1 cellular context compared by ENCODE assay signal in genomic region chr18:22184573-22184972, GRCh38.
TF ChIP-seq lines count a peak whose summit lies in the region.

No MANE protein-coding gene starts in this region.

TF ChIP-seq in HEK293, 187 proteins besides CTCF, POLR2A, EP300 and RAD21 (continued from another document):
- TF ChIP-seq ZXDB (tag by site-specific recombination; IDR thresholded peaks at IDR 0.05) = peak; percentile 47; the same call in 1 of the 2 replicates
- 0 out of 2 replicates have a peak, but pooled peaks have one; percentile 43 for TF ChIP-seq ZNF558 (tag by site-specific recombination; IDR thresholded peaks at IDR 0.05)
- TF ChIP-seq ZSCAN23 (tag by site-specific recombination; IDR thresholded peaks at IDR 0.05) = peak; percentile 71; the same call in 1 of the 2 replicates
- TF ChIP-seq ZNF580 (tag by site-specific recombination; IDR thresholded peaks at IDR 0.05) = peak; percentile 97
- TF ChIP-seq KLF7 (tag by site-specific recombination; IDR thresholded peaks at IDR 0.05; ENCODE audit: borderline replicate concordance) = 0 out of 2 replicates have a peak, but pooled peaks have one; percentile 21
- peak; percentile 30; the same call in 1 of the 2 replicates for TF ChIP-seq ZBTB17 (tag by site-specific recombination; IDR thresholded peaks at IDR 0.05)
- TF ChIP-seq ZNF639 (tag by site-specific recombination; IDR thresholded peaks at IDR 0.05) = 0 out of 2 replicates have a peak, but pooled peaks have one; percentile 16
- TF ChIP-seq ZNF660 (tag by site-specific recombination; IDR thresholded peaks at IDR 0.05) = 0 out of 2 replicates have a peak, but pooled peaks have one; percentile 47
- TF ChIP-seq PRDM4 (tag by site-specific recombination; IDR thresholded peaks at IDR 0.05) = peak; percentile 44
- TF ChIP-seq KLF9 (tag by site-specific recombination; IDR thresholded peaks at IDR 0.05; ENCODE audit: low read depth) = peak; percentile 32; the same call in 1 of the 2 replicates
- TF ChIP-seq KLF16 (tag by site-specific recombination; IDR thresholded peaks at IDR 0.05) = peak; percentile 40; the same call in 1 of the 2 replicates
- TF ChIP-seq IKZF3 (tag by site-specific recombination; IDR thresholded peaks at IDR 0.05) = peak; percentile 41; the same call in 1 of the 2 replicates
- TF ChIP-seq KLF17 (tag by site-specific recombination; IDR thresholded peaks at IDR 0.05) = 0 out of 2 replicates have a peak, but pooled peaks have one; percentile 62
- 0 out of 2 replicates have a peak, but pooled peaks have one; percentile 15 for TF ChIP-seq ZNF398 (tag by site-specific recombination; IDR thresholded peaks at IDR 0.05)
- TF ChIP-seq WT1 (tag by site-specific recombination; IDR thresholded peaks at IDR 0.05) = peak; percentile 83
- peak; percentile 90 for TF ChIP-seq PRDM10 (tag by site-specific recombination; IDR thresholded peaks at IDR 0.05)
- TF ChIP-seq ZNF692 (tag by site-specific recombination; IDR thresholded peaks at IDR 0.05) = peak; percentile 48; the same call in 1 of the 2 replicates
- TF ChIP-seq PRDM6 (tag by site-specific recombination; IDR thresholded peaks at IDR 0.05) = peak; percentile 51; the same call in 1 of the 2 replicates
- TF ChIP-seq ZNF362 (tag by site-specific recombination; IDR thresholded peaks at IDR 0.05) = 0 out of 2 replicates have a peak, but pooled peaks have one; percentile 26
- 0 out of 2 replicates have a peak, but pooled peaks have one; percentile 45 for TF ChIP-seq ZBTB10 (tag by site-specific recombination; IDR thresholded peaks at IDR 0.05)
- TF ChIP-seq ZNF843 (tag by site-specific recombination; IDR thresholded peaks at IDR 0.05) = peak; percentile 61
